11 cellular contexts compared by ENCODE assay signal in genomic region chr12:95169368-95169767, GRCh38. TPM values are rescaled to one million over a fixed set of nuclear protein-coding genes. Genes with fewer than 3 reads are reported as not detected.
DNase-seq lines count a peak whose midpoint lies in the region; ATAC-seq and TF ChIP-seq lines count a peak whose summit lies in the region.
"Had no signal": no experiment of that assay in that cellular context is flagged by ENCODE, and none has a peak within 500 bp of the region (broad histone marks: within the 10 kb centered on the region; RNA-seq: fewer than 3 reads in every experiment).

No MANE protein-coding gene starts in this region.

- H3K36me3 Mint-ChIP-seq in stimulated activated effector memory CD8-positive, alpha-beta T cell treated with anti-CD3 and anti-CD28 coated beads, Interleukin-12 subunit alpha, Interleukin-12 subunit beta, amount 100 ng/mL, for 72 hours, result no peaks in the 10 kb centered on the region
- H3K36me3 Mint-ChIP-seq: activated naive CD8-positive, alpha-beta T cell treated with anti-CD3 and anti-CD28 coated beads, Interleukin-2, amount 10 ng/mL, durations not matched to agents 7 days and 5 days had no signal

- H3K27me3 ChIP-seq in right cardiac atrium (ENCODE audit: control insufficient read depth, insufficient read depth), result no peaks in the 10 kb centered on the region
- no peaks in the 10 kb centered on the region for H3K27me3 ChIP-seq in Karpas-422 (ENCODE audit: low read length)
- H3K27me3 ChIP-seq in thyroid gland, result no peaks in the 10 kb centered on the region

- no peak for TF ChIP-seq POLR2A in thyroid gland (IDR thresholded peaks at IDR 0.05)

- no peak overlapping the region for H3K4me3 ChIP-seq in right cardiac atrium (ENCODE audit: low read length)
- no peak overlapping the region for H3K4me3 ChIP-seq in astrocyte of the cerebellum (ENCODE audit: low read depth, low read length)
- H3K4me3 ChIP-seq in Karpas-422 (ENCODE audit: low read length), result no peak overlapping the region
- H3K4me3 ChIP-seq in thyroid gland (replicated peaks in 1 of 3), result no peak overlapping the region

- no peak overlapping the region for H2AFZ ChIP-seq in Karpas-422 (ENCODE audit: low read length)

- TF ChIP-seq CTCF in astrocyte of the cerebellum (IDR thresholded peaks at IDR 0.05; ENCODE audit: low read depth, low read length, missing control alignments), result no peak
- TF ChIP-seq CTCF in thyroid gland (IDR thresholded peaks at IDR 0.05), result no peak

- no peaks in the 10 kb centered on the region for H3K9me3 ChIP-seq in right cardiac atrium (ENCODE audit: control insufficient read depth, low read length)
- no peaks in the 10 kb centered on the region for H3K9me3 ChIP-seq in Karpas-422 (ENCODE audit: low read length)
- H3K9me3 ChIP-seq in thyroid gland, result no peaks in the 10 kb centered on the region

- ATAC-seq in right cardiac atrium, result peak; percentile 68 to 81
- ATAC-seq in Right ventricle myocardium superior (ENCODE audit: poor library complexity), result no peak
- no peak for ATAC-seq in stimulated activated effector memory CD8-positive, alpha-beta T cell treated with anti-CD3 and anti-CD28 coated beads, Interleukin-12 subunit alpha, Interleukin-12 subunit beta, amount 100 ng/mL, for 72 hours

- peaks cover 46% of the 10 kb centered on the region for H3K36me3 ChIP-seq in Karpas-422 (ENCODE audit: insufficient read depth, low read length)
- no peaks in the 10 kb centered on the region for H3K36me3 ChIP-seq in thyroid gland

- in situ Hi-C loops in astrocyte of the cerebellum (cut with HindIII; ENCODE audit: low sequenced_read_pairs), result no loop called here

- H3K9me3 Mint-ChIP-seq in stimulated activated effector memory CD8-positive, alpha-beta T cell treated with anti-CD3 and anti-CD28 coated beads, Interleukin-12 subunit alpha, Interleukin-12 subunit beta, amount 100 ng/mL, for 72 hours, result no peaks in the 10 kb centered on the region
- H3K9me3 Mint-ChIP-seq: activated naive CD8-positive, alpha-beta T cell treated with anti-CD3 and anti-CD28 coated beads, Interleukin-2, amount 10 ng/mL, durations not matched to agents 7 days and 5 days had no signal

- no peaks in the 10 kb centered on the region for H3K4me1 Mint-ChIP-seq in stimulated activated effector memory CD8-positive, alpha-beta T cell treated with anti-CD3 and anti-CD28 coated beads, Interleukin-12 subunit alpha, Interleukin-12 subunit beta, amount 100 ng/mL, for 72 hours
- H3K4me1 Mint-ChIP-seq: B cell had no signal

- H3K27ac Mint-ChIP-seq in stimulated activated effector memory CD8-positive, alpha-beta T cell treated with anti-CD3 and anti-CD28 coated beads, Interleukin-12 subunit alpha, Interleukin-12 subunit beta, amount 100 ng/mL, for 72 hours, result no peak overlapping the region
- H3K27ac Mint-ChIP-seq: activated naive CD8-positive, alpha-beta T cell treated with anti-CD3 and anti-CD28 coated beads, Interleukin-2, amount 10 ng/mL, durations not matched to agents 7 days and 5 days; B cell had no signal

- H3K79me2 ChIP-seq in Karpas-422 (ENCODE audit: low read length), result peaks cover 85% of the 10 kb centered on the region

- intact Hi-C loops in right cardiac atrium (cut with DNase I) (loop anchor here in 2 of 4 donors (10.0 kb wide), 1 partner anchor 45 kb away; the partner anchor contains the start of genes FGD6 (in 2 of the 2) and VEZT (in 2 of the 2)), Right ventricle myocardium superior (cut with DNase I) (no loop called here), thyroid gland (cut with DNase I) (no loop called here)

- no peak overlapping the region for H3K4me2 ChIP-seq in Karpas-422 (ENCODE audit: low read depth, low read length, poor library complexity, severe bottlenecking)

- DNase-seq in right cardiac atrium, result no peak
- no peak for DNase-seq in Right ventricle myocardium superior
- peak; percentile 51 for DNase-seq in astrocyte of the cerebellum (ENCODE audit: low read depth)
- peak; percentile 95 for DNase-seq in kidney tubule cell (ENCODE audit: low spot score)
- no peak for DNase-seq in Karpas-422
- DNase-seq in thyroid gland, result no peak
- no peak for DNase-seq in stimulated activated effector memory CD8-positive, alpha-beta T cell treated with anti-CD3 and anti-CD28 coated beads, Interleukin-12 subunit alpha, Interleukin-12 subunit beta, amount 100 ng/mL, for 72 hours (ENCODE audit: low spot score in 2 of 2)
- DNase-seq in AML-193 (lab: John Stamatoyannopoulos, UW), result no peak
- DNase-seq: activated naive CD8-positive, alpha-beta T cell treated with anti-CD3 and anti-CD28 coated beads, Interleukin-2, amount 10 ng/mL, durations not matched to agents 7 days and 5 days; NCI-H2227 treated with DMSO at 0.1 percent for 48 hours had no signal

- H3K9me2 ChIP-seq in Karpas-422 (replicated peaks; ENCODE audit: insufficient read depth, low read length), result no peaks in the 10 kb centered on the region

- no peak overlapping the region for H3K9ac ChIP-seq in Karpas-422 (ENCODE audit: low read length)

- H4K20me1 ChIP-seq in Karpas-422 (ENCODE audit: insufficient read depth, low read depth, low read length), result no peaks in the 10 kb centered on the region

- H3K4me1 ChIP-seq in right cardiac atrium (ENCODE audit: control insufficient read depth, insufficient read depth, low read length) (peaks cover 6% of the 10 kb centered on the region), Karpas-422 (ENCODE audit: low read length) (no peaks in the 10 kb centered on the region), thyroid gland (peaks cover 10 to 16% of the 10 kb centered on the region in 2 donors)

- H3K27ac ChIP-seq in right cardiac atrium (ENCODE audit: low read length) (no peak overlapping the region), Karpas-422 (ENCODE audit: low read length) (no peak overlapping the region), thyroid gland (no peak overlapping the region)

- WGBS in right cardiac atrium, result 46% methylated on average over 4 of the region's 4 CpGs
- WGBS in thyroid gland, 2 donors, result 73 to 76% methylated on average over 4 of the region's 4 CpGs

- no peak overlapping the region for H3K4me3 Mint-ChIP-seq in stimulated activated effector memory CD8-positive, alpha-beta T cell treated with anti-CD3 and anti-CD28 coated beads, Interleukin-12 subunit alpha, Interleukin-12 subunit beta, amount 100 ng/mL, for 72 hours
- H3K4me3 Mint-ChIP-seq: activated naive CD8-positive, alpha-beta T cell treated with anti-CD3 and anti-CD28 coated beads, Interleukin-2, amount 10 ng/mL, durations not matched to agents 7 days and 5 days; B cell had no signal

RNA-seq across cellular contexts. Expression of gene FGD6, which starts 47.9 kb away (rescaled TPM):
- total RNA-seq in right cardiac atrium, result 10 to 100 TPM; 18.9 to 23.8 (median 20.8) TPM
- 2.9 TPM for polyA plus RNA-seq in right cardiac atrium
- 22.7 TPM for total RNA-seq in Right ventricle myocardium superior
- 42.2 and 42.5 TPM in 2 replicates for total RNA-seq in Karpas-422 (2014; rRNA removed; shearing (Covaris generic); ENCODE audit: low replicate concordance)
- 10 to 100 TPM; 27.1 to 33.7 (median 30.8) TPM for total RNA-seq in thyroid gland

RNA-seq across cellular contexts. Expression of gene VEZT, which starts 48.2 kb away (rescaled TPM):
- total RNA-seq in right cardiac atrium, result 10 to 100 TPM; 58.9 to 78.6 (median 69.9) TPM
- polyA plus RNA-seq in right cardiac atrium, result 20.8 TPM
- total RNA-seq in Right ventricle myocardium superior, result 55.5 TPM
- 85.9 and 169 TPM in 2 replicates for total RNA-seq in Karpas-422 (2014; rRNA removed; shearing (Covaris generic); ENCODE audit: low replicate concordance)
- total RNA-seq in thyroid gland, result 100 to 1,000 TPM; 101 to 186 (median 160) TPM

Comparison
In these comparisons a context has a peak if more than half of its experiments do, and no peak if none do; other contexts are left out.
1. ATAC-seq: peak in right cardiac atrium (2 of 2); none in Right ventricle myocardium superior (single experiment) and stimulated activated effector memory CD8-positive, alpha-beta T cell treated with anti-CD3 and anti-CD28 coated beads, Interleukin-12 subunit alpha, Interleukin-12 subunit beta, amount 100 ng/mL, for 72 hours (single experiment).
2. DNase-seq: peak in astrocyte of the cerebellum (single experiment) and kidney tubule cell (single experiment); none in right cardiac atrium (0 of 3), Right ventricle myocardium superior (single experiment), Karpas-422 (single experiment), thyroid gland (0 of 2), stimulated activated effector memory CD8-positive, alpha-beta T cell treated with anti-CD3 and anti-CD28 coated beads, Interleukin-12 subunit alpha, Interleukin-12 subunit beta, amount 100 ng/mL, for 72 hours (0 of 2) and AML-193 (0 of 2).